26 cellular contexts compared by ENCODE assay signal in the genomic region with DNA sequence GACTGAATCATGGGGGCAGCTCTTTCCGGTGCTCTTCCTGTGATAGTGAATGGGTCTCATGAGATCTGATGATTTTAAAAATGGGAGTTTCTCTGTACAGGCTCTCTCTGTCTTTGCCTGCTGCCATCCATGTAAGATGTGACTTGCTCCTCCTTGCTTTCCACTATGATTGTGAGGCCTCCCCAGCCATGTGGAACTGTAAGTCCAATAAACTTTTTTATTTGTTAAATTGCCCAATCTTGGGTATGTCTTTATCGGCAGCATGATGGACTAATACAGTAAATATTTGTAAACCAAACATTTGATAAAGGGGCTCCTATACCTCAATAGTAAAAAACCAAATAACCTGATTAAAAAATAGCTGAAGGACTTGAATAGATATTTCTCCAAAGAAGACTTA.
"Had no signal": no experiment of that assay in that cellular context is flagged by ENCODE, and none has a peak within 500 bp of the region (broad histone marks: within the 10 kb centered on the region; RNA-seq: fewer than 3 reads in every experiment).

No MANE protein-coding gene starts in this region.

- H3K27ac Mint-ChIP-seq: dendritic cell treated with granulocyte-macrophage colony-stimulating factor and Interleukin-4, amounts not matched to agents 40 ng/mL and 50 ng/mL, for 4 days; effector memory CD8-positive, alpha-beta T cell; endodermal cell; mesothelial cell of epicardium had no signal

- H3K4me1 Mint-ChIP-seq: endodermal cell had no signal

- H3K36me3 Mint-ChIP-seq: mesothelial cell of epicardium had no signal

- H3K4me3 Mint-ChIP-seq: dendritic cell treated with granulocyte-macrophage colony-stimulating factor and Interleukin-4, amounts not matched to agents 40 ng/mL and 50 ng/mL, for 4 days; effector memory CD8-positive, alpha-beta T cell; endodermal cell; mesothelial cell of epicardium had no signal

- H3K27ac ChIP-seq: colonic mucosa, epithelial cell of prostate, esophagus squamous epithelium, gastrocnemius medialis, heart right ventricle, left ventricle myocardium inferior, lower lobe of right lung had no signal

- ATAC-seq: effector memory CD8-positive, alpha-beta T cell; esophagus mucosa; gastrocnemius medialis; heart right ventricle; left cardiac atrium; lower lobe of right lung; mucosa of descending colon had no signal

- H3K9me3 ChIP-seq: colonic mucosa, esophagus squamous epithelium, gastrocnemius medialis, left ventricle myocardium inferior, lower lobe of right lung, mucosa of descending colon had no signal

- H3K9me3 Mint-ChIP-seq: effector memory CD8-positive, alpha-beta T cell had no signal

- H3K27me3 ChIP-seq: colonic mucosa, esophagus squamous epithelium, gastrocnemius medialis, heart right ventricle had no signal

- DNase-seq: colonic mucosa; cortex of kidney; effector CD8-positive, alpha-beta T cell; effector memory CD8-positive, alpha-beta T cell; endodermal cell; erythroblast; esophagus squamous epithelium; foreskin fibroblast; foreskin melanocyte; gastrocnemius medialis; glutamatergic neuron; head of caudate nucleus; heart right ventricle; hippocampal formation; left cardiac atrium; left ventricle myocardium inferior; lower lobe of right lung; mesenchymal stem cell; mucosa of descending colon had no signal

- H3K36me3 ChIP-seq: colonic mucosa, esophagus squamous epithelium, gastrocnemius medialis, heart right ventricle, left ventricle myocardium inferior, lower lobe of right lung had no signal

- H3K4me3 ChIP-seq: colonic mucosa, esophagus squamous epithelium, gastrocnemius medialis, heart right ventricle, left ventricle myocardium inferior, lower lobe of right lung, mucosa of descending colon had no signal

- H3K4me1 ChIP-seq: colonic mucosa, esophagus squamous epithelium, gastrocnemius medialis, left ventricle myocardium inferior had no signal

- FAIRE-seq: endometrium, islet of Langerhans, keratinocyte had no signal
